Comparison of ENCODE assay signal across 11 cellular contexts in the genomic region with DNA sequence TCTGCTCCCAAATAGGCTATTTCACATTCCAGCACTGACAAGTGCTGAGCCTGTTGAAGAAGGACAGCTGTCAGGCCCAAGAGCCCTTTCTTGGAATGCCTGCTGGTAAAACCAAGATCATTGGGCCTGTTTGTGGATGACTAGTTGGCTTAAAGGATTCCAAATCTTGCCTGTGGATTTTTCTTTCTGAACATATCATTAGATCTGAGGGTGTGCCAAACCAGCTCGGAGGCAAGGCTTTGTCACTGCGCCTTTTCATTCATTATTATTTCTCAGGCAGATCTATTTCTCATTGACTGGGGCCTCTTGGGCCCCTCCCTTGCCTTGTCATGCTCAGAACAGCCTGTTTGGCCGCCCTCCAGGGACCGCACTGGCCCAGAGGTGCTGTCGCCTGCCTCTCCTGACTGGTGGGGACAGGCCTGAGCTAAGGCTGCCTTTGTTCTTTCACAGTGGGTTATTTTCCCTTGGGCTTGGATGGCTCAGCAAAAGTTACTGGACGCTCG.
A peak's percentile ranks its signal among the peaks of the same experiment; 100 is the strongest.
DNase-seq lines count a peak whose midpoint lies in the region; ATAC-seq and TF ChIP-seq lines count a peak whose summit lies in the region.
"Had no signal": no experiment of that assay in that cellular context is flagged by ENCODE, and none has a peak within 500 bp of the region (broad histone marks: within the 10 kb centered on the region; RNA-seq: fewer than 3 reads in every experiment).

No MANE protein-coding gene starts in this region.

- ATAC-seq in GM19023 (IDR thresholded peaks at IDR 0.05; ENCODE audit: unreplicated experiment), result no peak

- no peaks in the 10 kb centered on the region for H3K27me3 ChIP-seq in HAP-1 (ENCODE audit: low read depth)
- H3K27me3 ChIP-seq in cardiac muscle cell, result no peaks in the 10 kb centered on the region
- H3K27me3 ChIP-seq in transverse colon, result no peaks in the 10 kb centered on the region
- H3K27me3 ChIP-seq: neutrophil, SJSA1 had no signal

- H3K9me3 ChIP-seq in HAP-1 (no peaks in the 10 kb centered on the region), cardiac muscle cell (ENCODE audit: low read depth) (no peaks in the 10 kb centered on the region), transverse colon (no peaks in the 10 kb centered on the region)
- H3K9me3 ChIP-seq: neutrophil, SJSA1 had no signal

- WGBS in transverse colon (ENCODE audit: low coverage in 1 of 2), 2 donors, result 77 to 92% methylated on average over 2 to 7 of the region's 7 CpGs

- peaks cover 14% of the 10 kb centered on the region for H3K4me1 ChIP-seq in HAP-1
- H3K4me1 ChIP-seq in cardiac muscle cell (ENCODE audit: low read depth), result peaks cover 9% of the 10 kb centered on the region
- H3K4me1 ChIP-seq in transverse colon, result no peaks in the 10 kb centered on the region
- H3K4me1 ChIP-seq: SJSA1 had no signal

- H3K36me3 ChIP-seq in HAP-1 (replicated peaks) (no peaks in the 10 kb centered on the region), cardiac muscle cell (no peaks in the 10 kb centered on the region), transverse colon (no peaks in the 10 kb centered on the region)
- H3K36me3 ChIP-seq: neutrophil, SJSA1 had no signal

- TF ChIP-seq EP300 in transverse colon (IDR thresholded peaks at IDR 0.05; ENCODE audit: low read depth), result no peak

- intact Hi-C loops in posterior cingulate gyrus (cut with DNase I), result no loop called here
- intact Hi-C loops in transverse colon (cut with DNase I; ENCODE audit: low total_unique reads), result no loop called here

- no peak overlapping the region for H3K4me3 ChIP-seq in HAP-1
- no peak overlapping the region for H3K4me3 ChIP-seq in cardiac muscle cell
- H3K4me3 ChIP-seq in transverse colon, result no peak overlapping the region
- H3K4me3 ChIP-seq: SJSA1 had no signal

- no peak for TF ChIP-seq CTCF in cardiac muscle cell (IDR thresholded peaks at IDR 0.05; ENCODE audit: low read depth, low read length)
- no peak for TF ChIP-seq CTCF in transverse colon (IDR thresholded peaks at IDR 0.05)

- DNase-seq in HAP-1 (ENCODE audit: low spot score in 2 of 2) (peak; percentile 64 to 85), anterior cingulate cortex (lab: John Stamatoyannopoulos, UW) (peak in 44 of 58 donors; percentile 8 to 89 (median 40)), cardiac muscle cell (ENCODE audit: low read depth in 1 of 2, low spot score in 1 of 2) (peak in 1 of 2 donors; percentile 20), posterior cingulate gyrus (peak; percentile 29 to 94 (median 53)), NOMO-1 treated with dmso at 0.1 percent for 144 hours (lab: John Stamatoyannopoulos, UW; ENCODE audit: unreplicated experiment) (no peak), G401 (ENCODE audit: low spot score) (no peak), transverse colon (no peak)
- DNase-seq: CD4-positive, CD25-positive, alpha-beta regulatory T cell had no signal

- H3K27ac ChIP-seq in cardiac muscle cell, result peak overlapping the region; percentile 20
- H3K27ac ChIP-seq in transverse colon, result no peak overlapping the region
- H3K27ac ChIP-seq: neutrophil, SJSA1 had no signal

- in situ Hi-C loops in HAP-1 (cut with MboI; ENCODE audit: low sequenced_read_pairs), result no loop called here
- in situ Hi-C loops in G401 (cut with HindIII; ENCODE audit: low sequenced_read_pairs), result no loop called here
- in situ Hi-C loops in transverse colon (cut with MboI; ENCODE audit: low pct_ligation_motif_present in 1 of 4, low pct_unique_long_range_greater_than_20kb in 1 of 4, low sequenced_read_pairs in 3 of 4), result no loop called here

- TF ChIP-seq POLR2A in transverse colon (IDR thresholded peaks at IDR 0.05), result no peak

Comparison
In these comparisons a context has a peak if more than half of its experiments do, and no peak if none do; other contexts are left out.
1. DNase-seq: peak in HAP-1 (2 of 2), anterior cingulate cortex (44 of 58) and posterior cingulate gyrus (10 of 10); none in NOMO-1 treated with dmso at 0.1 percent for 144 hours (single experiment), G401 (single experiment) and transverse colon (single experiment).